ENCODE assay signal across 27 cellular contexts in the genomic region with DNA sequence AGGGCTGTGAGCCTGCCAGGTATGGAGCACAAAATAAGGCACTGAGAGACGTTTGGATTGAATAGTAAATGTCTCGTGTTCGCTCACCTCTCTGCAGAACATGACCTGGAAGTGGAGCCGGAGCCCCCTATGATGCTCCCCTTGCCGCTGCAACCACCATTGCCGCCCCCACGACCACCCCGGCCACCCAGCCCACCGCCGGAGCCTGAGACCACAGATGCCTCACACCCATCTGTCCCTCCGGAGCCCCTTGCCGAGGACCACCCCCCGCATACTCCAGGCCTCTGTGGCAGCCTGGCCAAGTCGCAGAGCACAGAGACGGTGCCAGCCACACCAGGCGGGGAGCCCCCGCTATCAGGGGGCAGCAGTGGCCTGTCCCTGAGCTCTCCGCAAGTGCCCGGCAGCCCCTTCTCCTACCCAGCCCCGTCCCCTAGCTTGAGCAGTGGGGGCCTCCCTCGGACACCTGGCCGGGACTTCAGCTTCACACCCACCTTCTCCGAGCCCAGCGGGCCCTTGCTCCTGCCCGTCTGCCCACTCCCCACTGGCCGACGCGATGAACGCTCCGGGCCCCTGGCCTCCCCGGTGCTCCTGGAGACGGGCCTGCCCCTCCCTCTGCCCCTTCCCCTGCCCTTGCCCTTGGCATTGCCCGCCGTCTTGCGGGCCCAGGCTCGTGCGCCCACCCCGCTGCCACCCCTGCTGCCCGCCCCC. TPM values are rescaled to one million over a fixed set of nuclear protein-coding genes. Genes with fewer than 3 reads are reported as not detected.
"Had no signal": no experiment of that assay in that cellular context is flagged by ENCODE, and none has a peak within 500 bp of the region (broad histone marks: within the 10 kb centered on the region; RNA-seq: fewer than 3 reads in every experiment).

No MANE protein-coding gene starts in this region.

- H3K4me1 ChIP-seq: foreskin keratinocyte, heart right ventricle, pancreas, psoas muscle had no signal

- H3K27ac ChIP-seq: brain microvascular endothelial cell, esophagus muscularis mucosa, foreskin keratinocyte, heart right ventricle, pancreas, psoas muscle, tibial nerve had no signal

- H3K27me3 ChIP-seq: brain microvascular endothelial cell, esophagus muscularis mucosa, foreskin keratinocyte, heart right ventricle, pancreas, tibial nerve had no signal

- DNase-seq: activated CD4-positive, alpha-beta memory T cell treated with anti-CD3 and anti-CD28 coated beads, Interleukin-2, amount 10 ng/mL, durations not matched to agents 7 days and 5 days; activated CD4-positive, alpha-beta T cell treated with anti-CD3 and anti-CD28 coated beads for 1 hour; activated CD4-positive, alpha-beta T cell treated with anti-CD3 and anti-CD28 coated beads, Interleukin-2, amount 10 ng/mL, durations not matched to agents 7 days and 5 days; activated CD8-positive, alpha-beta memory T cell treated with anti-CD3 and anti-CD28 coated beads, Interleukin-2, amount 50 U/mL, for 48 hours; activated gamma-delta T cell; activated naive CD4-positive, alpha-beta T cell treated with anti-CD3 and anti-CD28 coated beads, Interleukin-2, amount 10 ng/mL, durations not matched to agents 7 days and 5 days; activated naive CD8-positive, alpha-beta T cell treated with anti-CD3 and anti-CD28 coated beads, Interleukin-2, amount 10 ng/mL, durations not matched to agents 7 days and 5 days; activated T-cell treated with anti-CD3 and anti-CD28 coated beads, Interleukin-2, amount 50 U/mL, for 24 hours; brain microvascular endothelial cell; caudate nucleus; cortex of kidney; foreskin keratinocyte; heart right ventricle; naive B cell; stimulated activated CD4-positive, alpha-beta T cell treated with anti-CD3 and anti-CD28 coated beads, Interleukin-1b, Interleukin-23, amount 100 ng/mL, for 48 hours; stimulated activated naive B cell treated with anti-CD40 and anti-IgM and Interleukin-4, amounts not matched to agents 10 μg/mL and 1 μg/mL and 100 μg/mL, for 72 hours; T-helper 17 cell; T1000 had no signal

- H3K9me3 ChIP-seq: esophagus muscularis mucosa, heart right ventricle, pancreas, psoas muscle, tibial nerve had no signal

- FAIRE-seq: astrocyte, pancreas had no signal

- ATAC-seq: foreskin keratinocyte; stimulated activated naive B cell treated with anti-CD40 and anti-IgM and Interleukin-4, amounts not matched to agents 10 μg/mL and 1 μg/mL and 100 μg/mL, for 72 hours; T-helper 17 cell had no signal

- H3K4me3 ChIP-seq: esophagus muscularis mucosa, heart right ventricle, pancreas, psoas muscle, smooth muscle cell, tibial nerve had no signal

RNA-seq across cellular contexts. Expression of gene HPD, which starts 36.1 kb away (rescaled TPM):
- total RNA-seq: activated CD4-positive, alpha-beta memory T cell treated with anti-CD3 and anti-CD28 coated beads, Interleukin-2, amount 10 ng/mL, durations not matched to agents 7 days and 5 days; activated CD4-positive, alpha-beta T cell treated with anti-CD3 and anti-CD28 coated beads, Interleukin-2, amount 10 ng/mL, durations not matched to agents 7 days and 5 days; activated naive CD8-positive, alpha-beta T cell treated with anti-CD3 and anti-CD28 coated beads, Interleukin-2, amount 10 ng/mL, durations not matched to agents 7 days and 5 days; astrocyte; chondrocyte; foreskin keratinocyte; glomerular endothelial cell; smooth muscle cell; T-helper 17 cell; temporal lobe had no signal
- polyA plus RNA-seq: foreskin keratinocyte, smooth muscle cell had no signal
